In the genomic region with DNA sequence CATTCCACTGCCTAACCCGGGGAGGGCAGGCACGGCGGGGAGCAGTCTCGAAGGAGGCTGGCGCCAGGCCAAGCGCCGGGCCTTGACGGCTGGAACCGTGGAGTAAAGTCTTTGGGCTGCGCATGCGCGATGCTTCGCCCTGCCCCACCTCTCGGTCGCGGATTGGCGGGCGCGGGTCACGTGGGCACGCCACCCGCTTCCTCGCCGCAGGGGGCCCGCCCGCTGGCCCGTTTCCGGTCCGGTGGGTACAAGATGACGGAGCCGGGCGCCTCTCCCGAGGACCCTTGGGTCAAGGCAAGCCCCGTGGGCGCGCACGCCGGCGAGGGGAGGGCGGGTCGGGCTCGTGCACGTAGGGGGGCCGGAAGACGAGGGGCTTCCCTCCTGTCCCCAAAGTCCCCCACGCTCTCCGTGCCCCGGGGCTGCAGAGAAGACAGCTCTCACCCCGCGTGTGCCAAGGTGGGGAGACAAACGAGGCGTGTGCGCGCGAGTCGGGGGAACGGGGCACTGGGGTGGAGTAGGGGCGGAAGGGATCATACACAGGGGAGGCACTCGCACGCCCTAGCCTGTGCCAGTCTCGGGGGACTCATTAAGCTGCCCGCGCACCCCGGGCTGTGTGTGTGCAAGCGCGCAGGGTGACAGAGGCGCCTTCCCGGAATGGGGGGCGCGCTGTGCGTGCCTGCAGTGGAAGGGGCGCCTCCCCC, we compare ENCODE assay signal across 8 cellular contexts. TPM values are rescaled to one million over a fixed set of nuclear protein-coding genes. Genes with fewer than 3 reads are reported as not detected.
A peak's percentile ranks its signal among the peaks of the same experiment; 100 is the strongest.
DNase-seq lines count a peak whose midpoint lies in the region; ATAC-seq, FAIRE-seq and TF ChIP-seq lines count a peak whose summit lies in the region.

A gene with protein sequence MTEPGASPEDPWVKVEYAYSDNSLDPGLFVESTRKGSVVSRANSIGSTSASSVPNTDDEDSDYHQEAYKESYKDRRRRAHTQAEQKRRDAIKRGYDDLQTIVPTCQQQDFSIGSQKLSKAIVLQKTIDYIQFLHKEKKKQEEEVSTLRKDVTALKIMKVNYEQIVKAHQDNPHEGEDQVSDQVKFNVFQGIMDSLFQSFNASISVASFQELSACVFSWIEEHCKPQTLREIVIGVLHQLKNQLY (plus strand): TSS at position 228 of the 701 bp plus-strand sequence. CDS start 25 bp downstream, at position 253.

- H3K36me3 ChIP-seq in WERI-Rb-1 = peaks cover 86% of the 10 kb centered on the region

- H3K27ac ChIP-seq in WERI-Rb-1 = peak within 1 kb of the TSS; percentile 85
- H3K27ac ChIP-seq in skin epidermis = peak within 1 kb of the TSS; percentile 50 to 100 (median 95)

- ATAC-seq in HG03066 (IDR thresholded peaks at IDR 0.05; ENCODE audit: low read depth, unreplicated experiment) = peak; percentile 62

- peak; percentile 100 for DNase-seq in GM12892 (ENCODE audit: insufficient read length)
- DNase-seq in NCI-H2196 treated with DMSO at 0.1 percent for 48 hours (lab: John Stamatoyannopoulos, UW; ENCODE audit: unreplicated experiment) = peak; percentile 71
- DNase-seq in WERI-Rb-1 = peak; percentile 98
- DNase-seq in T47D (ENCODE audit: low read depth in 1 of 2, low spot score in 1 of 2) = peak; percentile 96 to 100
- DNase-seq in iPS-NIHi11 (ENCODE audit: low spot score) = peak; percentile 100
- no peak for DNase-seq in cortex of kidney (lab: John Stamatoyannopoulos, UW)

- H3K4me3 ChIP-seq in WERI-Rb-1 (ENCODE audit: low read depth, low read length) (peak within 1 kb of the TSS; percentile 85), skin epidermis (peak within 1 kb of the TSS; percentile 68 to 92 (median 80))

- in situ Hi-C loops in T47D (cut with HindIII; ENCODE audit: low pct_unique_long_range_greater_than_20kb, low sequenced_read_pairs) = no loop called here

- no peaks in the 10 kb centered on the region for H3K27me3 ChIP-seq in WERI-Rb-1 (ENCODE audit: insufficient read depth, low read depth, severe bottlenecking)

- peak; percentile 95 for FAIRE-seq in GM12892 (lab: Jason Lieb, UNC)

- no peak; the same call in 1 of the 2 replicates for TF ChIP-seq POLR2A in GM12892 (IDR thresholded peaks at IDR 0.05; ENCODE audit: low read depth, low read length)

- no peak for TF ChIP-seq CTCF in WERI-Rb-1 (IDR thresholded peaks at IDR 0.05; ENCODE audit: low read depth, low read length)

- no peaks in the 10 kb centered on the region for H3K9me3 ChIP-seq in WERI-Rb-1 (ENCODE audit: severe bottlenecking)

RNA-seq across cellular contexts. Expression of the gene that starts here (rescaled TPM):
- polyA plus RNA-seq in GM12892 (2012; ENCODE audit: missing spikeins) = 35.1 TPM
